8 cellular contexts compared by ENCODE assay signal in genomic region chr12:106249411-106250135, GRCh38. TPM values are rescaled to one million over a fixed set of nuclear protein-coding genes. Genes with fewer than 3 reads are reported as not detected.
DNase-seq lines count a peak whose midpoint lies in the region; ATAC-seq and TF ChIP-seq lines count a peak whose summit lies in the region.

No MANE protein-coding gene starts in this region.

- TF ChIP-seq CTCF in GM13977 (IDR thresholded peaks at IDR 0.05; ENCODE audit: extremely low read depth, insufficient read depth, missing control alignments) (no peak), GM20000 (IDR thresholded peaks at IDR 0.05; ENCODE audit: extremely low read depth, missing control alignments) (no peak), fibroblast of pulmonary artery (IDR thresholded peaks at IDR 0.05; ENCODE audit: low read length, missing control alignments) (no peak), upper lobe of left lung (IDR thresholded peaks at IDR 0.05) (no peak), foreskin keratinocyte (conservative IDR thresholded peaks at IDR 0.05) (no peak)

- 85 to 88% methylated on average over 5 of the region's 5 CpGs for WGBS in upper lobe of left lung, 2 donors

- in situ Hi-C loops in GM13977 (cut with MboI; ENCODE audit: low pct_unique_long_range_greater_than_20kb, low sequenced_read_pairs, unreplicated experiment), result no loop called here

- DNase-seq in GM13977 (ENCODE audit: low spot score), result peak; percentile 45
- DNase-seq in GM20000 (ENCODE audit: low spot score), result peak; percentile 79
- DNase-seq in fibroblast of pulmonary artery (ENCODE audit: low read depth), result no peak
- no peak for DNase-seq in upper lobe of left lung
- DNase-seq in foreskin keratinocyte, result no peak
- DNase-seq in amygdala (lab: John Stamatoyannopoulos, UW), result no peak
- DNase-seq in posterior vena cava (ENCODE audit: low spot score), result no peak

- peak overlapping the region; percentile 85 for H3K4me3 ChIP-seq in fibroblast of pulmonary artery (replicated peaks; ENCODE audit: low read depth, low read length)
- no peak overlapping the region for H3K4me3 ChIP-seq in upper lobe of left lung

- TF ChIP-seq POLR2A in upper lobe of left lung (IDR thresholded peaks at IDR 0.05), result no peak

- ATAC-seq in HG03469 (IDR thresholded peaks at IDR 0.05; ENCODE audit: unreplicated experiment) (peak; percentile 71), upper lobe of left lung (ENCODE audit: low FRiP score in 2 of 2) (no peak), foreskin keratinocyte (no peak)

- H3K27ac ChIP-seq in upper lobe of left lung (peak overlapping the region; percentile 98 to 99 (median 98)), foreskin keratinocyte (no peak overlapping the region)

- no peaks in the 10 kb centered on the region for H3K9me3 ChIP-seq in upper lobe of left lung

- TF ChIP-seq EP300 in upper lobe of left lung (IDR thresholded peaks at IDR 0.05), result no peak

- H3K4me1 ChIP-seq in upper lobe of left lung (peaks cover 21 to 31% (median 27%) of the 10 kb centered on the region in 4 donors), foreskin keratinocyte (peaks cover 5% of the 10 kb centered on the region)

- no peaks in the 10 kb centered on the region for H3K36me3 ChIP-seq in upper lobe of left lung

- intact Hi-C loops in posterior vena cava (cut with DNase I), result loop anchor here in 1 of 2 donors (10.0 kb wide), 1 partner anchor 55 kb away; the partner anchor contains the start of gene TCP11L2

- no peaks in the 10 kb centered on the region for H3K27me3 ChIP-seq in upper lobe of left lung
- no peaks in the 10 kb centered on the region for H3K27me3 ChIP-seq in foreskin keratinocyte

RNA-seq across cellular contexts. Expression of gene CKAP4, which starts 1.8 kb away (rescaled TPM):
- total RNA-seq in upper lobe of left lung (10 to 100 TPM; 16.8 to 70.8 (median 44.5) TPM), foreskin keratinocyte (119 and 121 TPM in 2 replicates), posterior vena cava (10 to 100 TPM; 59.9 to 71.8 TPM)
- polyA plus RNA-seq in foreskin keratinocyte, result 91.0 and 94.9 TPM in 2 replicates

RNA-seq across cellular contexts. Expression of gene TCP11L2, which starts 53.0 kb away (rescaled TPM):
- total RNA-seq in upper lobe of left lung (10 to 100 TPM; 43.2 to 77.5 (median 56.2) TPM), foreskin keratinocyte (4.1 and 5.9 TPM in 2 replicates), posterior vena cava (10 to 100 TPM; 18.5 to 28.3 TPM)
- 0.39 and 0.57 TPM in 2 replicates for polyA plus RNA-seq in foreskin keratinocyte

Comparison
In these comparisons a context has a peak if more than half of its experiments do, and no peak if none do; other contexts are left out.
1. DNase-seq: peak in GM13977 (single experiment) and GM20000 (single experiment); none in fibroblast of pulmonary artery (single experiment), upper lobe of left lung (0 of 2), foreskin keratinocyte (0 of 2), amygdala (0 of 56) and posterior vena cava (single experiment).